Comparison of ENCODE assay signal across 8 cellular contexts in genomic region chr4:70544279-70544870, GRCh38. TPM values are rescaled to one million over a fixed set of nuclear protein-coding genes. Genes with fewer than 3 reads are reported as not detected.
DNase-seq lines count a peak whose midpoint lies in the region; ATAC-seq and TF ChIP-seq lines count a peak whose summit lies in the region.

No MANE protein-coding gene starts in this region.

- no peak overlapping the region for H2AFZ ChIP-seq in neural progenitor cell (replicated peaks)

- H3K27ac Mint-ChIP-seq in neural progenitor cell (no peak overlapping the region), natural killer cell (no peak overlapping the region)
- H3K27ac Mint-ChIP-seq in T-helper 2 cell treated with Interferon-gamma antibody and Interleukin-4, amounts not matched to agents 5 μg/mL and 100 μg/mL, for 36 hours: no peak overlapping the region

- ATAC-seq in HG03175 (IDR thresholded peaks at IDR 0.05; ENCODE audit: unreplicated experiment): peak; percentile 77
- no peak for ATAC-seq in natural killer cell
- no peak for ATAC-seq in esophagus mucosa

- peak; percentile 78 for TF ChIP-seq CTCF in neural progenitor cell (IDR thresholded peaks at IDR 0.05)
- TF ChIP-seq CTCF in natural killer cell (IDR thresholded peaks at IDR 0.05): no peak

- intact Hi-C loops in natural killer cell (cut with micrococcal nuclease): no loop called here

- no peaks in the 10 kb centered on the region for H3F3A ChIP-seq in neural progenitor cell (ENCODE audit: low read depth)

- DNase-seq in NCI-H446 treated with DMSO at 0.1 percent for 48 hours (lab: John Stamatoyannopoulos, UW) (peak; percentile 1), NCI-H446 (lab: John Stamatoyannopoulos, UW) (no peak), adipocyte (ENCODE audit: low read depth) (peak; percentile 61), neural progenitor cell (ENCODE audit: low spot score) (peak; percentile 52), natural killer cell (no peak)
- DNase-seq in T-helper 2 cell treated with Interferon-gamma antibody and Interleukin-4, amounts not matched to agents 5 μg/mL and 100 μg/mL, for 36 hours (ENCODE audit: low spot score): no peak

- H3K9me3 Mint-ChIP-seq in neural progenitor cell (no peaks in the 10 kb centered on the region), natural killer cell (no peaks in the 10 kb centered on the region)
- H3K9me3 Mint-ChIP-seq in T-helper 2 cell treated with Interferon-gamma antibody and Interleukin-4, amounts not matched to agents 5 μg/mL and 100 μg/mL, for 36 hours: no peaks in the 10 kb centered on the region

- H3K27me3 ChIP-seq in adipocyte (replicated peaks; ENCODE audit: control insufficient read depth, insufficient read depth, low read length) (peaks cover 2% of the 10 kb centered on the region), neural progenitor cell (no peaks in the 10 kb centered on the region)

- H3K4me1 Mint-ChIP-seq in neural progenitor cell (no peaks in the 10 kb centered on the region), natural killer cell (no peaks in the 10 kb centered on the region)
- H3K4me1 Mint-ChIP-seq in T-helper 2 cell treated with Interferon-gamma antibody and Interleukin-4, amounts not matched to agents 5 μg/mL and 100 μg/mL, for 36 hours (ENCODE audit: low read depth): no peaks in the 10 kb centered on the region

- H3K4me1 ChIP-seq in adipocyte (ENCODE audit: control insufficient read depth, insufficient read depth, low read length): no peaks in the 10 kb centered on the region
- no peaks in the 10 kb centered on the region for H3K4me1 ChIP-seq in neural progenitor cell

- H3K9me3 ChIP-seq in adipocyte (ENCODE audit: control insufficient read depth, low read length): no peaks in the 10 kb centered on the region
- H3K9me3 ChIP-seq in neural progenitor cell (ENCODE audit: low read depth): no peaks in the 10 kb centered on the region

- no peak overlapping the region for H3K27ac ChIP-seq in neural progenitor cell

- H4K20me1 ChIP-seq in neural progenitor cell (ENCODE audit: low read depth): no peaks in the 10 kb centered on the region

- no peak overlapping the region for H3K9ac ChIP-seq in adipocyte (ENCODE audit: low read length)
- H3K9ac ChIP-seq in neural progenitor cell: no peak overlapping the region

- H3K4me3 ChIP-seq in adipocyte (ENCODE audit: low read length): no peak overlapping the region
- H3K4me3 ChIP-seq in neural progenitor cell: no peak overlapping the region

- H3K4me3 Mint-ChIP-seq in neural progenitor cell: no peak overlapping the region
- H3K4me3 Mint-ChIP-seq in T-helper 2 cell treated with Interferon-gamma antibody and Interleukin-4, amounts not matched to agents 5 μg/mL and 100 μg/mL, for 36 hours: no peak overlapping the region
- H3K4me3 Mint-ChIP-seq in natural killer cell: no peak overlapping the region

- no peak overlapping the region for H3K4me2 ChIP-seq in neural progenitor cell

- H3K36me3 ChIP-seq in adipocyte (ENCODE audit: control insufficient read depth, insufficient read depth, low read length, severe bottlenecking): no peaks in the 10 kb centered on the region
- no peaks in the 10 kb centered on the region for H3K36me3 ChIP-seq in neural progenitor cell

- no peaks in the 10 kb centered on the region for H3K79me2 ChIP-seq in neural progenitor cell (ENCODE audit: low read depth)

- H3K27me3 Mint-ChIP-seq in neural progenitor cell (ENCODE audit: insufficient read depth, low read depth) (no peaks in the 10 kb centered on the region), natural killer cell (ENCODE audit: low read depth in 2 of 2) (peaks cover 11 to 13% of the 10 kb centered on the region in 2 donors)
- peaks cover 2% of the 10 kb centered on the region for H3K27me3 Mint-ChIP-seq in T-helper 2 cell treated with Interferon-gamma antibody and Interleukin-4, amounts not matched to agents 5 μg/mL and 100 μg/mL, for 36 hours (ENCODE audit: low read depth)

- H3K36me3 Mint-ChIP-seq in neural progenitor cell (no peaks in the 10 kb centered on the region), natural killer cell (no peaks in the 10 kb centered on the region)
- no peaks in the 10 kb centered on the region for H3K36me3 Mint-ChIP-seq in T-helper 2 cell treated with Interferon-gamma antibody and Interleukin-4, amounts not matched to agents 5 μg/mL and 100 μg/mL, for 36 hours (ENCODE audit: low read depth)

RNA-seq across cellular contexts. Expression of gene AMTN, which starts 26.0 kb away (rescaled TPM):
- total RNA-seq in neural progenitor cell (ENCODE audit: low replicate concordance) (not detected in 2 replicates), natural killer cell (not detected), esophagus mucosa (not detected)

RNA-seq across cellular contexts. Expression of gene AMBN, which starts 47.7 kb away (rescaled TPM):
- total RNA-seq in neural progenitor cell (ENCODE audit: low replicate concordance) (0.15 TPM in 1 of 2 replicates, not detected in the other), natural killer cell (not detected), esophagus mucosa (not detected)

Comparison
In these comparisons a context has a peak if more than half of its experiments do, and no peak if none do; other contexts are left out.
1. DNase-seq: peak in NCI-H446 treated with DMSO at 0.1 percent for 48 hours (single experiment), adipocyte (single experiment) and neural progenitor cell (single experiment); none in NCI-H446 (0 of 2), T-helper 2 cell treated with Interferon-gamma antibody and Interleukin-4, amounts not matched to agents 5 μg/mL and 100 μg/mL, for 36 hours (single experiment) and natural killer cell (single experiment).